Comparison of ENCODE assay signal across 26 cellular contexts in genomic region chr11:130604606-130605005, GRCh38.
A peak's percentile ranks its signal among the peaks of the same experiment; 100 is the strongest.
DNase-seq lines count a peak whose midpoint lies in the region; ATAC-seq, FAIRE-seq and TF ChIP-seq lines count a peak whose summit lies in the region.
"Had no signal": no experiment of that assay in that cellular context is flagged by ENCODE, and none has a peak within 500 bp of the region (broad histone marks: within the 10 kb centered on the region; RNA-seq: fewer than 3 reads in every experiment).

No MANE protein-coding gene starts in this region.

- 0 out of 2 replicates have a peak overlapping the region, but pooled peaks have one; percentile 6 for H3K18ac ChIP-seq in IMR-90 (ENCODE audit: low read depth, low read length)

- TF ChIP-seq CTCF in IMR-90 (conservative IDR thresholded peaks at IDR 0.05; ENCODE audit: low read depth, low read length) (no peak), nephron progenitor cell (IDR thresholded peaks at IDR 0.05) (no peak), vagina (IDR thresholded peaks at IDR 0.05) (no peak), stomach (IDR thresholded peaks at IDR 0.05) (no peak), D721Med (IDR thresholded peaks at IDR 0.05; ENCODE audit: insufficient read depth, missing control alignments) (no peak)

- no peak overlapping the region for H4K8ac ChIP-seq in IMR-90 (ENCODE audit: low read depth in 2 of 2, low read length in 2 of 2)

- H3K27ac ChIP-seq in IMR-90 (ENCODE audit: insufficient read depth, low read length) (no peak overlapping the region), vagina (peak overlapping the region; percentile 70), stomach (no peak overlapping the region)
- H3K27ac ChIP-seq: 22Rv1; A549; BLaER1 treated with 17β-estradiol and CSF1 and Interleukin-3, amounts not matched to agents 10 nM and 100 nM; C4-2B had no signal

- TF ChIP-seq POLR2A in IMR-90 (IDR thresholded peaks at IDR 0.05; ENCODE audit: low read depth, low read length) (no peak), vagina (IDR thresholded peaks at IDR 0.05) (no peak), stomach (IDR thresholded peaks at IDR 0.05) (no peak)

- H2BK15ac ChIP-seq in IMR-90 (ENCODE audit: low read depth, low read length), result no peak overlapping the region

- H3K23ac ChIP-seq in IMR-90 (ENCODE audit: low read depth, low read length), result no peak overlapping the region

- H3K9ac ChIP-seq in IMR-90 (ENCODE audit: low read depth, low read length), result no peak overlapping the region
- H3K9ac ChIP-seq: BLaER1 treated with 17β-estradiol and CSF1 and Interleukin-3, amounts not matched to agents 10 nM and 100 nM had no signal

- FAIRE-seq in endometrium (lab: Jason Lieb, UNC) (peak; percentile 65), RCC 7860 (lab: Jason Lieb, UNC) (no peak), D721Med (lab: Jason Lieb, UNC) (no peak)
- FAIRE-seq: A549, GM12878, GM18507 had no signal

- no peak overlapping the region for H3K4ac ChIP-seq in IMR-90 (ENCODE audit: low read depth, low read length)

- H3K36me3 ChIP-seq in IMR-90 (ENCODE audit: control insufficient read depth, insufficient read depth, low read length), result no peaks in the 10 kb centered on the region
- no peaks in the 10 kb centered on the region for H3K36me3 ChIP-seq in vagina
- no peaks in the 10 kb centered on the region for H3K36me3 ChIP-seq in stomach
- H3K36me3 ChIP-seq: BLaER1 treated with 17β-estradiol and CSF1 and Interleukin-3, amounts not matched to agents 10 nM and 100 nM had no signal

- H4K20me1 ChIP-seq in IMR-90 (ENCODE audit: insufficient read depth, low read length), result no peaks in the 10 kb centered on the region
- H4K20me1 ChIP-seq: BLaER1 treated with 17β-estradiol and CSF1 and Interleukin-3, amounts not matched to agents 10 nM and 100 nM had no signal

- CTCF ChIA-PET in IMR-90 (lab: Yijun Ruan, JAX), result no interaction called here

- H3K36me3 Mint-ChIP-seq in nephron progenitor cell (ENCODE audit: low read depth), result peaks cover 5% of the 10 kb centered on the region
- H3K36me3 Mint-ChIP-seq: CD8-positive, alpha-beta T cell had no signal

- BruUV-seq in IMR-90 (replicated peaks; lab: Mats Ljungman, UMichigan), result no TSS peak

- no peak for ATAC-seq in IMR-90 (ENCODE audit: low read depth)
- ATAC-seq: A549; CD8-positive, alpha-beta T cell; GM12878 had no signal

- in situ Hi-C loops in IMR-90 (cut with MboI; ENCODE audit: low sequenced_read_pairs), result no loop called here

- H3K4me1 Mint-ChIP-seq in nephron progenitor cell, result peaks cover 94% of the 10 kb centered on the region
- H3K4me1 Mint-ChIP-seq: B cell had no signal

- H3K27ac Mint-ChIP-seq in nephron progenitor cell, result peak overlapping the region; percentile 80
- H3K27ac Mint-ChIP-seq: B cell; CD4-positive, alpha-beta T cell; CD8-positive, alpha-beta T cell had no signal

- H3K4me3 Mint-ChIP-seq in nephron progenitor cell, result no peak overlapping the region
- H3K4me3 Mint-ChIP-seq: B cell; CD4-positive, alpha-beta T cell; CD8-positive, alpha-beta T cell had no signal

- no peak overlapping the region for H2AFZ ChIP-seq in IMR-90 (replicated peaks; ENCODE audit: low read length, poor library complexity)

- no peak for TF ChIP-seq EP300 in stomach (IDR thresholded peaks at IDR 0.05)

- POLR2A ChIA-PET in IMR-90 (lab: Charles Lee; ENCODE audit: unreplicated experiment), result no interaction called here

- H3K27me3 ChIP-seq in IMR-90 (ENCODE audit: control insufficient read depth, insufficient read depth, low read length) (no peaks in the 10 kb centered on the region), vagina (no peaks in the 10 kb centered on the region), stomach (no peaks in the 10 kb centered on the region)
- H3K27me3 ChIP-seq: BLaER1 treated with 17β-estradiol and CSF1 and Interleukin-3, amounts not matched to agents 10 nM and 100 nM had no signal

- H2BK120ac ChIP-seq in IMR-90 (ENCODE audit: low read depth, low read length), result no peak overlapping the region

- no peak overlapping the region for H3K4me2 ChIP-seq in IMR-90 (ENCODE audit: low read depth, low read length)
- H3K4me2 ChIP-seq: A549 had no signal

- no peaks in the 10 kb centered on the region for H3K27me3 Mint-ChIP-seq in nephron progenitor cell (ENCODE audit: low read depth, poor library complexity)

- no peak overlapping the region for H2AK5ac ChIP-seq in IMR-90 (ENCODE audit: low read depth, low read length)

- no peak overlapping the region for H2BK5ac ChIP-seq in IMR-90 (ENCODE audit: low read depth, low read length, poor library complexity, severe bottlenecking)

- no peak overlapping the region for H2BK20ac ChIP-seq in IMR-90 (ENCODE audit: low read depth, low read length)

- peaks cover 31% of the 10 kb centered on the region for H3K9me1 ChIP-seq in IMR-90 (ENCODE audit: insufficient read depth, low read length)

- dilution Hi-C loops in IMR-90 (cut with HindIII; ENCODE audit: low sequenced_read_pairs, unreplicated experiment), result no loop called here

- H3K4me1 ChIP-seq in IMR-90 (ENCODE audit: control insufficient read depth, insufficient read depth, low read length) (peaks cover 20% of the 10 kb centered on the region), vagina (peaks cover 55% of the 10 kb centered on the region), stomach (peaks cover 4 to 22% (median 14%) of the 10 kb centered on the region in 4 donors)
- H3K4me1 ChIP-seq: A549, Caco-2 had no signal

- no peak for TF ChIP-seq RAD21 in IMR-90 (IDR thresholded peaks at IDR 0.05; ENCODE audit: low read length)

- peaks cover 11% of the 10 kb centered on the region for H3K9me3 Mint-ChIP-seq in nephron progenitor cell
- H3K9me3 Mint-ChIP-seq: CD4-positive, alpha-beta T cell; CD8-positive, alpha-beta T cell had no signal

- WGBS in IMR-90 (ENCODE audit: extremely low coverage in 2 of 2, insufficient read length in 1 of 2), 2 experiments, result 100% methylated on average over 1 of the region's 1 CpG; no CpG with 5 or more reads in 1 of the 2 experiments
- 59 to 92% (median 78%) methylated on average over 1 of the region's 1 CpG for WGBS in stomach, 5 donors

- H4K91ac ChIP-seq in IMR-90 (ENCODE audit: insufficient read depth, low read depth, low read length), result no peak overlapping the region

- DNase-seq in IMR-90 (no peak), nephron progenitor cell (no peak), vagina (ENCODE audit: extremely low spot score in 2 of 2) (no peak), RCC 7860 (ENCODE audit: low spot score) (no peak), stomach (no peak), D721Med (ENCODE audit: insufficient read length, low spot score) (no peak)
- DNase-seq: AML-193; Caco-2; Calu3; CD4-positive, alpha-beta T cell; CD8-positive, alpha-beta T cell; DMS 273 treated with DMSO at 0.1 percent for 48 hours; DMS153; DMS53; DMS79; DND-41; EL; GDM1 had no signal

- no peak overlapping the region for H3K14ac ChIP-seq in IMR-90 (replicated peaks; ENCODE audit: low read depth, low read length)

- no peak overlapping the region for H3K56ac ChIP-seq in IMR-90 (ENCODE audit: extremely low read depth, insufficient read depth, low read length)

- H4K5ac ChIP-seq in IMR-90 (ENCODE audit: low read depth, low read length), result no peak overlapping the region

- no peaks in the 10 kb centered on the region for H3K79me1 ChIP-seq in IMR-90 (ENCODE audit: low read depth in 1 of 2, low read length in 2 of 2)

- no peak overlapping the region for H2AK9ac ChIP-seq in IMR-90 (replicated peaks; ENCODE audit: low read depth, low read length, poor library complexity)

- H3K4me3 ChIP-seq in IMR-90 (ENCODE audit: insufficient read depth, low read depth, low read length) (no peak overlapping the region), vagina (no peak overlapping the region), stomach (no peak overlapping the region)
- H3K4me3 ChIP-seq: A549; BLaER1 treated with 17β-estradiol and CSF1 and Interleukin-3, amounts not matched to agents 10 nM and 100 nM; GM12878 had no signal

- H3K9me3 ChIP-seq in IMR-90 (ENCODE audit: control insufficient read depth, insufficient read depth, low read length) (no peaks in the 10 kb centered on the region), vagina (no peaks in the 10 kb centered on the region), stomach (no peaks in the 10 kb centered on the region)
- H3K9me3 ChIP-seq: A549, Caco-2 had no signal

- intact Hi-C loops in IMR-90 (cut with micrococcal nuclease) (loop anchor here (5.0 kb wide), 1 partner anchor 127 kb away; no protein-coding TSS in a partner anchor), vagina (cut with DNase I) (loop anchor here (2.0 to 5.0 kb wide), 2 partner anchors 82 to 152 kb away; no protein-coding TSS in a partner anchor), stomach (cut with DNase I; ENCODE audit: low total_unique reads) (no loop called here)

TF ChIP-seq in IMR-90, 13 proteins besides CTCF, POLR2A, EP300 and RAD21 (continues in another document):
- no peak for TF ChIP-seq MXI1 (IDR thresholded peaks at IDR 0.05; ENCODE audit: borderline replicate concordance, low read depth, low read length)
- TF ChIP-seq SMC3 (IDR thresholded peaks at IDR 0.05; ENCODE audit: low read depth, low read length), result no peak
- no peak for TF ChIP-seq NFE2L2 (IDR thresholded peaks at IDR 0.05; ENCODE audit: low read depth, low read length)
- no peak for TF ChIP-seq CHD1 (IDR thresholded peaks at IDR 0.05; ENCODE audit: low read depth, low read length)
- TF ChIP-seq FOS (IDR thresholded peaks at IDR 0.05; ENCODE audit: low read depth, low read length), result no peak
- no peak for TF ChIP-seq BHLHE40 (IDR thresholded peaks at IDR 0.05; ENCODE audit: low read depth, low read length)
- TF ChIP-seq CEBPB (IDR thresholded peaks at IDR 0.05; ENCODE audit: low read depth, low read length), result no peak
- no peak for TF ChIP-seq MAZ (IDR thresholded peaks at IDR 0.05; ENCODE audit: borderline replicate concordance, low read depth, low read length)
- TF ChIP-seq RFX5 (IDR thresholded peaks at IDR 0.05; ENCODE audit: low read depth, low read length), result no peak
- TF ChIP-seq, protein P1, sequence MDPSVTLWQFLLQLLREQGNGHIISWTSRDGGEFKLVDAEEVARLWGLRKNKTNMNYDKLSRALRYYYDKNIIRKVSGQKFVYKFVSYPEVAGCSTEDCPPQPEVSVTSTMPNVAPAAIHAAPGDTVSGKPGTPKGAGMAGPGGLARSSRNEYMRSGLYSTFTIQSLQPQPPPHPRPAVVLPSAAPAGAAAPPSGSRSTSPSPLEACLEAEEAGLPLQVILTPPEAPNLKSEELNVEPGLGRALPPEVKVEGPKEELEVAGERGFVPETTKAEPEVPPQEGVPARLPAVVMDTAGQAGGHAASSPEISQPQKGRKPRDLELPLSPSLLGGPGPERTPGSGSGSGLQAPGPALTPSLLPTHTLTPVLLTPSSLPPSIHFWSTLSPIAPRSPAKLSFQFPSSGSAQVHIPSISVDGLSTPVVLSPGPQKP (IDR thresholded peaks at IDR 0.05; ENCODE audit: borderline replicate concordance, low read depth, low read length), result no peak
- TF ChIP-seq, protein P2, sequence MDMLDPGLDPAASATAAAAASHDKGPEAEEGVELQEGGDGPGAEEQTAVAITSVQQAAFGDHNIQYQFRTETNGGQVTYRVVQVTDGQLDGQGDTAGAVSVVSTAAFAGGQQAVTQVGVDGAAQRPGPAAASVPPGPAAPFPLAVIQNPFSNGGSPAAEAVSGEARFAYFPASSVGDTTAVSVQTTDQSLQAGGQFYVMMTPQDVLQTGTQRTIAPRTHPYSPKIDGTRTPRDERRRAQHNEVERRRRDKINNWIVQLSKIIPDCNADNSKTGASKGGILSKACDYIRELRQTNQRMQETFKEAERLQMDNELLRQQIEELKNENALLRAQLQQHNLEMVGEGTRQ (IDR thresholded peaks at IDR 0.05; ENCODE audit: low read depth, low read length), result no peak
